Comparison of ENCODE assay signal across 28 cellular contexts in genomic region chr18:33205777-33206176, GRCh38.
"Had no signal": no experiment of that assay in that cellular context is flagged by ENCODE, and none has a peak within 500 bp of the region (broad histone marks: within the 10 kb centered on the region; RNA-seq: fewer than 3 reads in every experiment).

No MANE protein-coding gene starts in this region.

- H3K9me3 ChIP-seq: neutrophil, pancreas, prostate gland, right atrium auricular region, right lobe of liver, sigmoid colon, stomach, thoracic aorta, thyroid gland, tibial nerve, upper lobe of left lung, vagina had no signal

- H3K4me1 Mint-ChIP-seq: stimulated activated effector memory CD8-positive, alpha-beta T cell treated with anti-CD3 and anti-CD28 coated beads, Interleukin-12 subunit alpha, Interleukin-12 subunit beta, amount 100 ng/mL, for 72 hours; stimulated activated naive B cell treated with anti-CD40 and anti-IgM and Interleukin-4, amounts not matched to agents 10 μg/mL and 1 μg/mL and 100 μg/mL, for 72 hours had no signal

- H3K4me1 ChIP-seq: pancreas, prostate gland, right atrium auricular region, right lobe of liver, sigmoid colon, thyroid gland, upper lobe of left lung had no signal

- H3K27ac ChIP-seq: neutrophil, pancreas, prostate gland, right atrium auricular region, right lobe of liver, sigmoid colon, stomach, thoracic aorta, thyroid gland, tibial nerve, upper lobe of left lung, vagina had no signal

- H3K27me3 Mint-ChIP-seq: natural killer cell treated with Interleukin-12 subunit alpha and Interleukin-12 subunit beta and Interleukin-15 and Interleukin-18, amount 100 ng/mL, for 72 hours had no signal

- H3K36me3 ChIP-seq: neutrophil, pancreas, prostate gland, right atrium auricular region, right lobe of liver, sigmoid colon, stomach, thoracic aorta, thyroid gland, tibial nerve, upper lobe of left lung, vagina had no signal

- H3K27me3 ChIP-seq: neutrophil, right lobe of liver, sigmoid colon, stomach, thyroid gland, tibial nerve, upper lobe of left lung, vagina had no signal

- H3K4me3 Mint-ChIP-seq: natural killer cell treated with Interleukin-12 subunit alpha and Interleukin-12 subunit beta and Interleukin-15 and Interleukin-18, amount 100 ng/mL, for 72 hours; nephron progenitor cell; neural crest cell; stimulated activated effector memory CD8-positive, alpha-beta T cell treated with anti-CD3 and anti-CD28 coated beads, Interleukin-12 subunit alpha, Interleukin-12 subunit beta, amount 100 ng/mL, for 72 hours; stimulated activated naive B cell treated with anti-CD40 and anti-IgM and Interleukin-4, amounts not matched to agents 10 μg/mL and 1 μg/mL and 100 μg/mL, for 72 hours; stimulated activated naive CD8-positive, alpha-beta T cell treated with anti-CD3 and anti-CD28 coated beads, Interleukin-15, Interleukin-2, amounts not matched to agents 100 ng/mL and 50 ng/mL, for 24 hours had no signal

- H3K9me3 Mint-ChIP-seq: nephron progenitor cell; neural crest cell; stimulated activated naive B cell treated with anti-CD40 and anti-IgM and Interleukin-4, amounts not matched to agents 10 μg/mL and 1 μg/mL and 100 μg/mL, for 72 hours had no signal

- FAIRE-seq: urothelium cell line had no signal

- H3K27ac Mint-ChIP-seq: natural killer cell treated with Interleukin-12 subunit alpha and Interleukin-12 subunit beta and Interleukin-15 and Interleukin-18, amount 100 ng/mL, for 72 hours; nephron progenitor cell; stimulated activated effector memory CD8-positive, alpha-beta T cell treated with anti-CD3 and anti-CD28 coated beads, Interleukin-12 subunit alpha, Interleukin-12 subunit beta, amount 100 ng/mL, for 72 hours; stimulated activated naive B cell treated with anti-CD40 and anti-IgM and Interleukin-4, amounts not matched to agents 10 μg/mL and 1 μg/mL and 100 μg/mL, for 72 hours; stimulated activated naive CD8-positive, alpha-beta T cell treated with anti-CD3 and anti-CD28 coated beads, Interleukin-15, Interleukin-2, amounts not matched to agents 100 ng/mL and 50 ng/mL, for 24 hours had no signal

- H3K36me3 Mint-ChIP-seq: natural killer cell treated with Interleukin-12 subunit alpha and Interleukin-12 subunit beta and Interleukin-15 and Interleukin-18, amount 100 ng/mL, for 72 hours; stimulated activated effector memory CD8-positive, alpha-beta T cell treated with anti-CD3 and anti-CD28 coated beads, Interleukin-12 subunit alpha, Interleukin-12 subunit beta, amount 100 ng/mL, for 72 hours; stimulated activated naive B cell treated with anti-CD40 and anti-IgM and Interleukin-4, amounts not matched to agents 10 μg/mL and 1 μg/mL and 100 μg/mL, for 72 hours had no signal

- DNase-seq: nephron progenitor cell; nucleus accumbens; pancreas; retina; right lobe of liver; sigmoid colon; small intestine; stimulated activated CD4-positive, alpha-beta T cell treated with anti-CD3 and anti-CD28 coated beads, Interleukin-15, amount 100 ng/mL, for 24 hours; stimulated activated CD4-positive, alpha-beta T cell treated with anti-CD3 and anti-CD28 coated beads, Interleukin-2, amount 100 ng/mL, for 24 hours; stimulated activated CD4-positive, alpha-beta T cell treated with anti-CD3 and anti-CD28 coated beads, Interleukin-2, amount 100 ng/mL, for 48 hours; stimulated activated CD4-positive, alpha-beta T cell treated with anti-CD3 and anti-CD28 coated beads, Interleukin-4, amount 100 ng/mL, for 24 hours; stimulated activated naive B cell treated with anti-CD40 and anti-IgM and Interleukin-4, amounts not matched to agents 10 μg/mL and 1 μg/mL and 100 μg/mL, for 72 hours; stimulated activated naive CD4-positive, alpha-beta T cell treated with Interleukin-2 at 50 U/mL for 16 hours; stomach; trophoblast cell; upper lobe of left lung had no signal

- H3K4me3 ChIP-seq: pancreas, prostate gland, right atrium auricular region, right lobe of liver, sigmoid colon, stomach, thoracic aorta, thyroid gland, tibial nerve, upper lobe of left lung, vagina had no signal

- ATAC-seq: natural killer cell treated with Interleukin-12 subunit alpha and Interleukin-12 subunit beta and Interleukin-15 and Interleukin-18, amount 100 ng/mL, for 72 hours; pancreas; right lobe of liver; stimulated activated effector memory CD8-positive, alpha-beta T cell treated with anti-CD3 and anti-CD28 coated beads, Interleukin-12 subunit alpha, Interleukin-12 subunit beta, amount 100 ng/mL, for 72 hours; stimulated activated naive B cell treated with anti-CD40 and anti-IgM and Interleukin-4, amounts not matched to agents 10 μg/mL and 1 μg/mL and 100 μg/mL, for 72 hours had no signal
